Comparison of ENCODE assay signal across 8 cellular contexts in genomic region chr14:77053046-77053841, GRCh38. TPM values are rescaled to one million over a fixed set of nuclear protein-coding genes. Genes with fewer than 3 reads are reported as not detected.
DNase-seq lines count a peak whose midpoint lies in the region; ATAC-seq and TF ChIP-seq lines count a peak whose summit lies in the region.

No MANE protein-coding gene starts in this region.

- H3K27me3 Mint-ChIP-seq in activated CD8-positive, alpha-beta memory T cell treated with anti-CD3 and anti-CD28 coated beads, Interleukin-2, amount 10 ng/mL, durations not matched to agents 7 days and 5 days = no peaks in the 10 kb centered on the region
- H3K27me3 Mint-ChIP-seq in naive thymus-derived CD4-positive, alpha-beta T cell = no peaks in the 10 kb centered on the region

- no peak overlapping the region for H3K27ac ChIP-seq in naive thymus-derived CD4-positive, alpha-beta T cell (ENCODE audit: low read depth, low read length)

- H3K4me3 ChIP-seq in AG09309 (ENCODE audit: control insufficient read depth, low read depth, low read length) = no peak overlapping the region
- H3K4me3 ChIP-seq in naive thymus-derived CD4-positive, alpha-beta T cell (ENCODE audit: low read length) = no peak overlapping the region

- peak; percentile 83 for TF ChIP-seq CTCF in AG09309 (IDR thresholded peaks at IDR 0.05; ENCODE audit: control insufficient read depth, insufficient read depth, low read depth, low read length, missing control alignments)

- peaks cover 7% of the 10 kb centered on the region for H3K4me1 Mint-ChIP-seq in activated CD8-positive, alpha-beta memory T cell treated with anti-CD3 and anti-CD28 coated beads, Interleukin-2, amount 10 ng/mL, durations not matched to agents 7 days and 5 days
- H3K4me1 Mint-ChIP-seq in naive thymus-derived CD4-positive, alpha-beta T cell = peaks cover 0 to 18% (median 7%) of the 10 kb centered on the region in 7 donors

- peaks cover 1% of the 10 kb centered on the region for H3K36me3 Mint-ChIP-seq in activated CD8-positive, alpha-beta memory T cell treated with anti-CD3 and anti-CD28 coated beads, Interleukin-2, amount 10 ng/mL, durations not matched to agents 7 days and 5 days
- H3K36me3 Mint-ChIP-seq in naive thymus-derived CD4-positive, alpha-beta T cell = peaks cover 0 to 6% (median 0%) of the 10 kb centered on the region in 5 donors

- no peaks in the 10 kb centered on the region for H3K36me3 ChIP-seq in naive thymus-derived CD4-positive, alpha-beta T cell (ENCODE audit: control insufficient read depth in 2 of 3, insufficient read depth in 3 of 3, low read length in 3 of 3)

- intact Hi-C loops in naive thymus-derived CD4-positive, alpha-beta T cell (cut with micrococcal nuclease) = loop anchor here (1.0 to 2.0 kb wide), 10 partner anchors 13 to 180 kb away; no protein-coding TSS in a partner anchor

- H3K4me3 Mint-ChIP-seq in activated CD8-positive, alpha-beta memory T cell treated with anti-CD3 and anti-CD28 coated beads, Interleukin-2, amount 10 ng/mL, durations not matched to agents 7 days and 5 days = no peak overlapping the region
- no peak overlapping the region for H3K4me3 Mint-ChIP-seq in naive thymus-derived CD4-positive, alpha-beta T cell

- DNase-seq in AG09309 (ENCODE audit: low read depth) (no peak), NCI-H524 treated with DMSO at 0.1 percent for 48 hours (lab: John Stamatoyannopoulos, UW) (peak; percentile 63), epidermal melanocyte (ENCODE audit: insufficient read length, low spot score) (peak; percentile 51)
- peak; percentile 78 for DNase-seq in activated CD8-positive, alpha-beta memory T cell treated with anti-CD3 and anti-CD28 coated beads, Interleukin-2, amount 10 ng/mL, durations not matched to agents 7 days and 5 days
- peak; percentile 69 to 81 (median 76) for DNase-seq in naive thymus-derived CD4-positive, alpha-beta T cell
- DNase-seq in stimulated activated naive CD4-positive, alpha-beta T cell treated with Interleukin-2 at 50 U/mL for 16 hours (lab: John Stamatoyannopoulos, UW) = peak; percentile 54

- H3K27ac Mint-ChIP-seq in activated CD8-positive, alpha-beta memory T cell treated with anti-CD3 and anti-CD28 coated beads, Interleukin-2, amount 10 ng/mL, durations not matched to agents 7 days and 5 days = no peak overlapping the region
- H3K27ac Mint-ChIP-seq in naive thymus-derived CD4-positive, alpha-beta T cell = peak overlapping the region in 3 of 9 donors; percentile 17 to 79 (median 39)

- CTCF ChIA-PET in activated CD8-positive, alpha-beta memory T cell treated with anti-CD3 and anti-CD28 coated beads, Interleukin-2, amount 10 ng/mL, durations not matched to agents 7 days and 5 days (lab: Charles Lee) = interaction anchor here (0.7 to 7.2 kb wide), 35 partner anchors 8 to 179 kb away, joined by 3 to 123 read pairs (median 5); no protein-coding TSS in a partner anchor
- CTCF ChIA-PET in naive thymus-derived CD4-positive, alpha-beta T cell (lab: Charles Lee) = interaction anchor here (0.7 to 5.2 kb wide), 42 partner anchors 9 to 180 kb away, joined by 3 to 98 read pairs (median 5); partner anchors contain the start of gene IRF2BPL

- ATAC-seq in GM21390 (IDR thresholded peaks at IDR 0.05; ENCODE audit: unreplicated experiment) (peak; percentile 51), HG03469 (IDR thresholded peaks at IDR 0.05; ENCODE audit: unreplicated experiment) (no peak)
- ATAC-seq in activated CD8-positive, alpha-beta memory T cell treated with anti-CD3 and anti-CD28 coated beads, Interleukin-2, amount 10 ng/mL, durations not matched to agents 7 days and 5 days = peak; percentile 92
- peak; percentile 93 for ATAC-seq in naive thymus-derived CD4-positive, alpha-beta T cell

- no peaks in the 10 kb centered on the region for H3K9me3 Mint-ChIP-seq in activated CD8-positive, alpha-beta memory T cell treated with anti-CD3 and anti-CD28 coated beads, Interleukin-2, amount 10 ng/mL, durations not matched to agents 7 days and 5 days (ENCODE audit: low read depth)
- peaks cover 0 to 7% (median 0%) of the 10 kb centered on the region in 11 donors for H3K9me3 Mint-ChIP-seq in naive thymus-derived CD4-positive, alpha-beta T cell

- POLR2A ChIA-PET in naive thymus-derived CD4-positive, alpha-beta T cell (lab: Charles Lee) = interaction anchor here (0.6 to 5.0 kb wide), 15 partner anchors 12 to 190 kb away, joined by 3 to 32 read pairs (median 5); partner anchors contain the start of gene IRF2BPL

- H3K4me1 ChIP-seq in naive thymus-derived CD4-positive, alpha-beta T cell (ENCODE audit: control insufficient read depth in 2 of 2, insufficient read depth in 2 of 2, low read length in 2 of 2) = peaks cover 0 to 7% of the 10 kb centered on the region in 2 donors

- no peaks in the 10 kb centered on the region for H3K9me3 ChIP-seq in naive thymus-derived CD4-positive, alpha-beta T cell (ENCODE audit: control insufficient read depth in 2 of 3, low read length in 3 of 3)

- no peaks in the 10 kb centered on the region for H3K27me3 ChIP-seq in naive thymus-derived CD4-positive, alpha-beta T cell (ENCODE audit: control insufficient read depth in 2 of 2, insufficient read depth in 2 of 2, low read length in 2 of 2)

RNA-seq across cellular contexts. Expression of gene IRF2BPL, which starts 24.7 kb away (rescaled TPM):
- 10 to 100 TPM; 19.7 to 24.9 TPM for total RNA-seq in activated CD8-positive, alpha-beta memory T cell treated with anti-CD3 and anti-CD28 coated beads, Interleukin-2, amount 10 ng/mL, durations not matched to agents 7 days and 5 days
- total RNA-seq in naive thymus-derived CD4-positive, alpha-beta T cell = 10 to 100 TPM; 30.2 to 45.2 (median 34.6) TPM
- polyA plus RNA-seq in naive thymus-derived CD4-positive, alpha-beta T cell = 1 to 10 TPM; 3.5 to 3.8 TPM

RNA-seq across cellular contexts. Expression of gene CIPC, which starts 44.8 kb away (rescaled TPM):
- 10 to 100 TPM; 11.3 to 12.0 TPM for total RNA-seq in activated CD8-positive, alpha-beta memory T cell treated with anti-CD3 and anti-CD28 coated beads, Interleukin-2, amount 10 ng/mL, durations not matched to agents 7 days and 5 days
- 10 to 100 TPM in 4 of 5 experiments, 1 to 10 TPM in 1; 5.5 to 14.2 (median 12.9) TPM for total RNA-seq in naive thymus-derived CD4-positive, alpha-beta T cell
- polyA plus RNA-seq in naive thymus-derived CD4-positive, alpha-beta T cell = 1 to 10 TPM; 4.3 to 8.4 TPM
